17 cellular contexts compared by ENCODE assay signal in the genomic region with DNA sequence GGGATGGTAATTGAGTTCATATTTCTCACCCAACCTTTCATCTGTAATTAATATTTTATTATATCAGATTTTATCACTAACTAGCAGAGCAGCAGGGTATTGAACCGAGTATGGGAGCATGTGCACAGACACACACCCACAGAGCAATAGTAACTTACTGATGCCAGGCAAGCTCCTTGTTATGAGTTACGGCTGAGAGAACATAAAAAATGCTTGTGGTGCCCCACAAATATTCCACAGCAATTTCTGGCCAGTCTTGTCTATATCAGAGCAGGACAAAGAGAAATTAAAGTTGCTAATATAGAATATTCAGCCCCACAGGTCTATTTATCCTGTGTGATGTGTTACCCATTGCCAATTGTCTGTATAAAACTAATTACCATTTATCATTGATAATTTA.
DNase-seq lines count a peak whose midpoint lies in the region; ATAC-seq and TF ChIP-seq lines count a peak whose summit lies in the region.
"Had no signal": no experiment of that assay in that cellular context is flagged by ENCODE, and none has a peak within 500 bp of the region (broad histone marks: within the 10 kb centered on the region; RNA-seq: fewer than 3 reads in every experiment).

No MANE protein-coding gene starts in this region.

- H3K9me3 ChIP-seq in HEK293 (ENCODE audit: control insufficient read depth, insufficient read depth, low read depth, low read length): no peaks in the 10 kb centered on the region
- H3K9me3 ChIP-seq: SJCRH30 had no signal

- POLR2A ChIA-PET in HEK293 (lab: Yijun Ruan, JAX): no interaction called here

- CTCF ChIA-PET in HEK293 (lab: Yijun Ruan, JAX): no interaction called here

- in situ Hi-C loops in astrocyte of the cerebellum (cut with HindIII; ENCODE audit: low sequenced_read_pairs): no loop called here

- H3K36me3 ChIP-seq in HEK293 (ENCODE audit: control insufficient read depth in 2 of 2, insufficient read depth in 1 of 2, low read length in 2 of 2) (no peaks in the 10 kb centered on the region), kidney epithelial cell (ENCODE audit: control insufficient read depth, insufficient read depth, low read length) (no peaks in the 10 kb centered on the region)
- H3K36me3 ChIP-seq: SJCRH30 had no signal

- no peak overlapping the region for H3K4me3 ChIP-seq in HEK293 (ENCODE audit: low read depth, low read length)
- H3K4me3 ChIP-seq in astrocyte of the cerebellum (ENCODE audit: low read depth, low read length): no peak overlapping the region
- no peak overlapping the region for H3K4me3 ChIP-seq in kidney epithelial cell (ENCODE audit: low read depth, low read length)
- H3K4me3 ChIP-seq in foreskin fibroblast (ENCODE audit: low read depth in 1 of 2, low read length in 2 of 2): no peak overlapping the region
- H3K4me3 ChIP-seq: GM12878, SJCRH30 had no signal

- H3K27ac ChIP-seq in HEK293 (ENCODE audit: extremely low read depth, low read depth, low read length): no peak overlapping the region
- H3K27ac ChIP-seq: RWPE1, SJCRH30 had no signal

- H3K4me1 ChIP-seq in HEK293 (ENCODE audit: control insufficient read depth, insufficient read depth, low read length): no peaks in the 10 kb centered on the region
- H3K4me1 ChIP-seq: SJCRH30 had no signal

- ATAC-seq in HG02571 (IDR thresholded peaks at IDR 0.05; ENCODE audit: unreplicated experiment): no peak
- ATAC-seq in HG03039 (IDR thresholded peaks at IDR 0.05; ENCODE audit: unreplicated experiment): no peak
- ATAC-seq: GM12878 had no signal

- no peak for TF ChIP-seq CTCF in HEK293 (tag by site-specific recombination; IDR thresholded peaks at IDR 0.05)
- TF ChIP-seq CTCF in astrocyte of the cerebellum (IDR thresholded peaks at IDR 0.05; ENCODE audit: low read depth, low read length, missing control alignments): no peak
- TF ChIP-seq CTCF in kidney epithelial cell (IDR thresholded peaks at IDR 0.05; ENCODE audit: insufficient read depth, low read length, poor library complexity, severe bottlenecking): no peak
- TF ChIP-seq CTCF in foreskin fibroblast (IDR thresholded peaks at IDR 0.05; ENCODE audit: low read depth, low read length): no peak

- no peaks in the 10 kb centered on the region for H3K27me3 ChIP-seq in kidney epithelial cell (ENCODE audit: control insufficient read depth, insufficient read depth, low read length)
- H3K27me3 ChIP-seq: SJCRH30 had no signal

- DNase-seq in astrocyte of the cerebellum (ENCODE audit: low read depth) (peak; percentile 46), kidney epithelial cell (ENCODE audit: low read depth) (peak; percentile 74), DMS153 (lab: John Stamatoyannopoulos, UW) (no peak), foreskin fibroblast (no peak)
- DNase-seq: C1 segment of cervical spinal cord, HCEC 1CT, KBM-7, NCI-H1092, NCI-H2107, NCI-H226, NCI-H526 treated with DMSO at 0.1 percent for 48 hours, SJCRH30 had no signal

TF ChIP-seq in HEK293, 187 proteins besides CTCF, POLR2A, EP300 and RAD21:
- no peak for TF ChIP-seq ZNF473 (tag by site-specific recombination; IDR thresholded peaks at IDR 0.05)
- peak; percentile 16; the same call in 1 of the 2 replicates for TF ChIP-seq SCRT2 (tag by site-specific recombination; IDR thresholded peaks at IDR 0.05)
- TF ChIP-seq, protein P1, sequence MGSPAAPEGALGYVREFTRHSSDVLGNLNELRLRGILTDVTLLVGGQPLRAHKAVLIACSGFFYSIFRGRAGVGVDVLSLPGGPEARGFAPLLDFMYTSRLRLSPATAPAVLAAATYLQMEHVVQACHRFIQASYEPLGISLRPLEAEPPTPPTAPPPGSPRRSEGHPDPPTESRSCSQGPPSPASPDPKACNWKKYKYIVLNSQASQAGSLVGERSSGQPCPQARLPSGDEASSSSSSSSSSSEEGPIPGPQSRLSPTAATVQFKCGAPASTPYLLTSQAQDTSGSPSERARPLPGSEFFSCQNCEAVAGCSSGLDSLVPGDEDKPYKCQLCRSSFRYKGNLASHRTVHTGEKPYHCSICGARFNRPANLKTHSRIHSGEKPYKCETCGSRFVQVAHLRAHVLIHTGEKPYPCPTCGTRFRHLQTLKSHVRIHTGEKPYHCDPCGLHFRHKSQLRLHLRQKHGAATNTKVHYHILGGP (tag by site-specific recombination; IDR thresholded peaks at IDR 0.05): no peak

Comparison
In these comparisons a context has a peak if more than half of its experiments do, and no peak if none do; other contexts are left out.
1. DNase-seq: peak in astrocyte of the cerebellum (single experiment) and kidney epithelial cell (single experiment); none in DMS153 (single experiment) and foreskin fibroblast (0 of 2).